Comparison of ENCODE assay signal across 8 cellular contexts in genomic region chr9:36165766-36166149, GRCh38. TPM values are rescaled to one million over a fixed set of nuclear protein-coding genes. Genes with fewer than 3 reads are reported as not detected.
A peak's percentile ranks its signal among the peaks of the same experiment; 100 is the strongest.
DNase-seq lines count a peak whose midpoint lies in the region; ATAC-seq and TF ChIP-seq lines count a peak whose summit lies in the region.
"Had no signal": no experiment of that assay in that cellular context is flagged by ENCODE, and none has a peak within 500 bp of the region (broad histone marks: within the 10 kb centered on the region; RNA-seq: fewer than 3 reads in every experiment).

No MANE protein-coding gene starts in this region.

- H3K4me2 ChIP-seq in hepatocyte, result peak overlapping the region; percentile 92

- H3K79me2 ChIP-seq in hepatocyte, result no peaks in the 10 kb centered on the region

- H3K4me3 ChIP-seq in ascending aorta (peak overlapping the region; percentile 65 to 67), hepatocyte (no peak overlapping the region)

- no peak for DNase-seq in ascending aorta (ENCODE audit: low spot score in 2 of 2)
- DNase-seq in hepatocyte (ENCODE audit: low spot score), result no peak
- no peak for DNase-seq in substantia nigra (lab: John Stamatoyannopoulos, UW)
- no peak for DNase-seq in NCI-H146 treated with DMSO at 0.1 percent for 48 hours (lab: John Stamatoyannopoulos, UW; ENCODE audit: unreplicated experiment)

- no peaks in the 10 kb centered on the region for H4K20me1 ChIP-seq in hepatocyte (ENCODE audit: insufficient read depth, poor library complexity, severe bottlenecking)

- H3K9me2 ChIP-seq in hepatocyte (replicated peaks; ENCODE audit: insufficient read depth), result no peaks in the 10 kb centered on the region

- TF ChIP-seq CTCF in ascending aorta (IDR thresholded peaks at IDR 0.05) (no peak), hepatocyte (IDR thresholded peaks at IDR 0.05; ENCODE audit: poor library complexity) (no peak)

- H3K27ac Mint-ChIP-seq in IgD-negative memory B cell, result peak overlapping the region in 1 of 3 donors; percentile 46

- peak overlapping the region; percentile 75 to 80 for H3K27ac ChIP-seq in ascending aorta
- no peak overlapping the region for H3K27ac ChIP-seq in hepatocyte
- peak overlapping the region; percentile 77 for H3K27ac ChIP-seq in substantia nigra (ENCODE audit: low read depth, low read length, poor library complexity, severe bottlenecking)

- H3K4me1 ChIP-seq in ascending aorta (peaks cover 4 to 30% of the 10 kb centered on the region in 2 donors), hepatocyte (ENCODE audit: insufficient read depth) (peaks cover 20% of the 10 kb centered on the region)

- peak overlapping the region; percentile 86 for H2AFZ ChIP-seq in hepatocyte

- peaks cover 5 to 6% (median 6%) of the 10 kb centered on the region in 3 donors for H3K4me1 Mint-ChIP-seq in IgD-negative memory B cell

- H3K36me3 Mint-ChIP-seq in IgD-negative memory B cell, result peaks cover 3% of the 10 kb centered on the region

- H3K36me3 ChIP-seq in ascending aorta, result no peaks in the 10 kb centered on the region
- H3K36me3 ChIP-seq in hepatocyte (replicated peaks; ENCODE audit: insufficient read depth, low read depth), result no peaks in the 10 kb centered on the region

- ATAC-seq in HG03045 (IDR thresholded peaks at IDR 0.05; ENCODE audit: unreplicated experiment), result no peak
- ATAC-seq in GM18858 (IDR thresholded peaks at IDR 0.05; ENCODE audit: unreplicated experiment), result no peak

- H3K27me3 ChIP-seq in ascending aorta (no peaks in the 10 kb centered on the region), hepatocyte (no peaks in the 10 kb centered on the region)

- H3K9me3 Mint-ChIP-seq in IgD-negative memory B cell, result no peaks in the 10 kb centered on the region

- intact Hi-C loops in ascending aorta (cut with DNase I), result loop anchor here (1.0 to 10.0 kb wide), 7 partner anchors 17 to 261 kb away; partner anchors contain the start of genes CLTA, GLIPR2, HRCT1 and OR2S2

- H3K27me3 Mint-ChIP-seq in IgD-negative memory B cell, result peaks cover 1% of the 10 kb centered on the region

- no peaks in the 10 kb centered on the region for H3K9me3 ChIP-seq in ascending aorta
- no peaks in the 10 kb centered on the region for H3K9me3 ChIP-seq in hepatocyte (ENCODE audit: low read depth)

- peak overlapping the region in 3 of 4 donors; percentile 72 to 92 (median 82) for H3K4me3 Mint-ChIP-seq in IgD-negative memory B cell

- WGBS in hepatocyte (ENCODE audit: low lambda C conversion rate, missing lambda C conversion rate), result 70% methylated on average over 11 of the region's 12 CpGs

RNA-seq across cellular contexts. Expression of gene CCIN, which starts 3.4 kb away (rescaled TPM):
- 0.64 TPM for polyA plus RNA-seq in IgD-negative memory B cell
- not detected for total RNA-seq in ascending aorta
- not detected in 2 replicates for total RNA-seq in hepatocyte
- 0.23 TPM in 1 of 2 replicates, not detected in the other for polyA plus RNA-seq in hepatocyte
- total RNA-seq: kidney epithelial cell had no signal

RNA-seq across cellular contexts. Expression of gene CLTA, which starts 25.0 kb away (rescaled TPM):
- polyA plus RNA-seq in IgD-negative memory B cell (82.0 TPM), hepatocyte (283 and 313 TPM in 2 replicates)
- total RNA-seq in ascending aorta (222 TPM), hepatocyte (317 and 339 TPM in 2 replicates)

RNA-seq across cellular contexts. Expression of gene GLIPR2, which starts 29.2 kb away (rescaled TPM):
- polyA plus RNA-seq in IgD-negative memory B cell, result 36.2 TPM
- 54.4 TPM for total RNA-seq in ascending aorta
- total RNA-seq in hepatocyte, result 9.8 and 14.1 TPM in 2 replicates
- 12.6 and 20.1 TPM in 2 replicates for polyA plus RNA-seq in hepatocyte
